In the genomic region with DNA sequence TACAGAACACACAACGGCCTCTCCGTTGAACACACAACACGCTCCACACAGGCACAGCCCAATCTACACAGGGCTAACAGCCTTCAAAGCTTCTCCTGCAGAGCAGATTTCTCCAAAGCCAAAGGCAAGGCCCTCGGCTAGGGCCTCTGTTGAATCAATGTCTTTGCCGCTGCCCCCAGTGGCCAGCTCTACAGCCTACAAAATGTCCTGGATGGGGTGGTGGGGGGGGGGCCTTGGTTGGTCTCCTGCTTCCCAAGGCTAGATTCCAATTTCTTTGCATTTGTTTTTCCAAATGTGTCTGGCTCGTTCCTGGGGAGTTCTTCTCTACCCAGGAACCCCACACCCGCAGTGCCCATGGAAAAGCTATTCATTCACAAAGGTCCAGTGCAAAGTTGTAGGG, we compare ENCODE assay signal across 2 cellular contexts.
TF ChIP-seq lines count a peak whose summit lies in the region.

No MANE protein-coding gene starts in this region.

TF ChIP-seq in GM23338, 12 proteins besides CTCF, POLR2A, EP300 and RAD21 (continued from another document):
- TF ChIP-seq REST (IDR thresholded peaks at IDR 0.05; ENCODE audit: unreplicated experiment) (no peak), STAT1 (IDR thresholded peaks at IDR 0.05; ENCODE audit: unreplicated experiment) (no peak), ETS1 (IDR thresholded peaks at IDR 0.05) (no peak), NANOG (IDR thresholded peaks at IDR 0.05; ENCODE audit: borderline replicate concordance) (no peak), CREB1 (CRISPR knock-in tag; IDR thresholded peaks at IDR 0.05; ENCODE audit: low read depth) (no peak)
- TF ChIP-seq, protein P1, sequence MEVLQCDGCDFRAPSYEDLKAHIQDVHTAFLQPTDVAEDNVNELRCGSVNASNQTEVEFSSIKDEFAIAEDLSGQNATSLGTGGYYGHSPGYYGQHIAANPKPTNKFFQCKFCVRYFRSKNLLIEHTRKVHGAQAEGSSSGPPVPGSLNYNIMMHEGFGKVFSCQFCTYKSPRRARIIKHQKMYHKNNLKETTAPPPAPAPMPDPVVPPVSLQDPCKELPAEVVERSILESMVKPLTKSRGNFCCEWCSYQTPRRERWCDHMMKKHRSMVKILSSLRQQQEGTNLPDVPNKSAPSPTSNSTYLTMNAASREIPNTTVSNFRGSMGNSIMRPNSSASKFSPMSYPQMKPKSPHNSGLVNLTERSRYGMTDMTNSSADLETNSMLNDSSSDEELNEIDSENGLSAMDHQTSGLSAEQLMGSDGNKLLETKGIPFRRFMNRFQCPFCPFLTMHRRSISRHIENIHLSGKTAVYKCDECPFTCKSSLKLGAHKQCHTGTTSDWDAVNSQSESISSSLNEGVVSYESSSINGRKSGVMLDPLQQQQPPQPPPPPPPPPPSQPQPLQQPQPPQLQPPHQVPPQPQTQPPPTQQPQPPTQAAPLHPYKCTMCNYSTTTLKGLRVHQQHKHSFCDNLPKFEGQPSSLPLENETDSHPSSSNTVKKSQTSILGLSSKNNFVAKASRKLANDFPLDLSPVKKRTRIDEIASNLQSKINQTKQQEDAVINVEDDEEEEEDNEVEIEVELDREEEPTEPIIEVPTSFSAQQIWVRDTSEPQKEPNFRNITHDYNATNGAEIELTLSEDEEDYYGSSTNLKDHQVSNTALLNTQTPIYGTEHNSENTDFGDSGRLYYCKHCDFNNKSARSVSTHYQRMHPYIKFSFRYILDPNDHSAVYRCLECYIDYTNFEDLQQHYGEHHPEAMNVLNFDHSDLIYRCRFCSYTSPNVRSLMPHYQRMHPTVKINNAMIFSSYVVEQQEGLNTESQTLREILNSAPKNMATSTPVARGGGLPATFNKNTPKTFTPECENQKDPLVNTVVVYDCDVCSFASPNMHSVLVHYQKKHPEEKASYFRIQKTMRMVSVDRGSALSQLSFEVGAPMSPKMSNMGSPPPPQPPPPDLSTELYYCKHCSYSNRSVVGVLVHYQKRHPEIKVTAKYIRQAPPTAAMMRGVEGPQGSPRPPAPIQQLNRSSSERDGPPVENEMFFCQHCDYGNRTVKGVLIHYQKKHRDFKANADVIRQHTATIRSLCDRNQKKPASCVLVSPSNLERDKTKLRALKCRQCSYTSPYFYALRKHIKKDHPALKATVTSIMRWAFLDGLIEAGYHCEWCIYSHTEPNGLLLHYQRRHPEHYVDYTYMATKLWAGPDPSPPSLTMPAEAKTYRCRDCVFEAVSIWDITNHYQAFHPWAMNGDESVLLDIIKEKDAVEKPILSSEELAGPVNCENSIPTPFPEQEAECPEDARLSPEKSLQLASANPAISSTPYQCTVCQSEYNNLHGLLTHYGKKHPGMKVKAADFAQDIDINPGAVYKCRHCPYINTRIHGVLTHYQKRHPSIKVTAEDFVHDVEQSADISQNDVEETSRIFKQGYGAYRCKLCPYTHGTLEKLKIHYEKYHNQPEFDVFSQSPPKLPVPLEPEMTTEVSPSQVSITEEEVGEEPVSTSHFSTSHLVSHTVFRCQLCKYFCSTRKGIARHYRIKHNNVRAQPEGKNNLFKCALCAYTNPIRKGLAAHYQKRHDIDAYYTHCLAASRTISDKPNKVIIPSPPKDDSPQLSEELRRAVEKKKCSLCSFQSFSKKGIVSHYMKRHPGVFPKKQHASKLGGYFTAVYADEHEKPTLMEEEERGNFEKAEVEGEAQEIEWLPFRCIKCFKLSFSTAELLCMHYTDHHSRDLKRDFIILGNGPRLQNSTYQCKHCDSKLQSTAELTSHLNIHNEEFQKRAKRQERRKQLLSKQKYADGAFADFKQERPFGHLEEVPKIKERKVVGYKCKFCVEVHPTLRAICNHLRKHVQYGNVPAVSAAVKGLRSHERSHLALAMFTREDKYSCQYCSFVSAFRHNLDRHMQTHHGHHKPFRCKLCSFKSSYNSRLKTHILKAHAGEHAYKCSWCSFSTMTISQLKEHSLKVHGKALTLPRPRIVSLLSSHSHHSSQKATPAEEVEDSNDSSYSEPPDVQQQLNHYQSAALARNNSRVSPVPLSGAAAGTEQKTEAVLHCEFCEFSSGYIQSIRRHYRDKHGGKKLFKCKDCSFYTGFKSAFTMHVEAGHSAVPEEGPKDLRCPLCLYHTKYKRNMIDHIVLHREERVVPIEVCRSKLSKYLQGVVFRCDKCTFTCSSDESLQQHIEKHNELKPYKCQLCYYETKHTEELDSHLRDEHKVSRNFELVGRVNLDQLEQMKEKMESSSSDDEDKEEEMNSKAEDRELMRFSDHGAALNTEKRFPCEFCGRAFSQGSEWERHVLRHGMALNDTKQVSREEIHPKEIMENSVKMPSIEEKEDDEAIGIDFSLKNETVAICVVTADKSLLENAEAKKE (CRISPR knock-in tag; IDR thresholded peaks at IDR 0.05): no peak

TF ChIP-seq in HepG2, 621 proteins besides CTCF, POLR2A, EP300 and RAD21 (continued from another document):
- TF ChIP-seq ZNF574 (CRISPR knock-in tag; IDR thresholded peaks at IDR 0.05) (0 out of 2 replicates have a peak, but pooled peaks have one; percentile 21), KLF15 (CRISPR knock-in tag; IDR thresholded peaks at IDR 0.05; ENCODE audit: borderline replicate concordance) (no peak), SP140L (CRISPR knock-in tag; IDR thresholded peaks at IDR 0.05; ENCODE audit: borderline replicate concordance) (no peak), ZNF740 (CRISPR knock-in tag; IDR thresholded peaks at IDR 0.05) (0 out of 2 replicates have a peak, but pooled peaks have one; percentile 59), GATAD2A (CRISPR knock-in tag; IDR thresholded peaks at IDR 0.05) (0 out of 2 replicates have a peak, but pooled peaks have one; percentile 10), ZSCAN21 (CRISPR knock-in tag; IDR thresholded peaks at IDR 0.05; ENCODE audit: borderline replicate concordance) (0 out of 2 replicates have a peak, but pooled peaks have one; percentile 10), SSRP1 (CRISPR knock-in tag; IDR thresholded peaks at IDR 0.05) (no peak), FIP1L1 (IDR thresholded peaks at IDR 0.05; ENCODE audit: borderline replicate concordance, insufficient read depth, low read depth, low read length) (0 out of 2 replicates have a peak, but pooled peaks have one; percentile 9), ZNF143 (CRISPR knock-in tag; IDR thresholded peaks at IDR 0.05) (no peak)
- TF ChIP-seq, protein P2, sequence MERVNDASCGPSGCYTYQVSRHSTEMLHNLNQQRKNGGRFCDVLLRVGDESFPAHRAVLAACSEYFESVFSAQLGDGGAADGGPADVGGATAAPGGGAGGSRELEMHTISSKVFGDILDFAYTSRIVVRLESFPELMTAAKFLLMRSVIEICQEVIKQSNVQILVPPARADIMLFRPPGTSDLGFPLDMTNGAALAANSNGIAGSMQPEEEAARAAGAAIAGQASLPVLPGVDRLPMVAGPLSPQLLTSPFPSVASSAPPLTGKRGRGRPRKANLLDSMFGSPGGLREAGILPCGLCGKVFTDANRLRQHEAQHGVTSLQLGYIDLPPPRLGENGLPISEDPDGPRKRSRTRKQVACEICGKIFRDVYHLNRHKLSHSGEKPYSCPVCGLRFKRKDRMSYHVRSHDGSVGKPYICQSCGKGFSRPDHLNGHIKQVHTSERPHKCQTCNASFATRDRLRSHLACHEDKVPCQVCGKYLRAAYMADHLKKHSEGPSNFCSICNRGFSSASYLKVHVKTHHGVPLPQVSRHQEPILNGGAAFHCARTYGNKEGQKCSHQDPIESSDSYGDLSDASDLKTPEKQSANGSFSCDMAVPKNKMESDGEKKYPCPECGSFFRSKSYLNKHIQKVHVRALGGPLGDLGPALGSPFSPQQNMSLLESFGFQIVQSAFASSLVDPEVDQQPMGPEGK (CRISPR knock-in tag; IDR thresholded peaks at IDR 0.05): peak; percentile 63
